ENCODE assay signal across 18 cellular contexts in the genomic region with DNA sequence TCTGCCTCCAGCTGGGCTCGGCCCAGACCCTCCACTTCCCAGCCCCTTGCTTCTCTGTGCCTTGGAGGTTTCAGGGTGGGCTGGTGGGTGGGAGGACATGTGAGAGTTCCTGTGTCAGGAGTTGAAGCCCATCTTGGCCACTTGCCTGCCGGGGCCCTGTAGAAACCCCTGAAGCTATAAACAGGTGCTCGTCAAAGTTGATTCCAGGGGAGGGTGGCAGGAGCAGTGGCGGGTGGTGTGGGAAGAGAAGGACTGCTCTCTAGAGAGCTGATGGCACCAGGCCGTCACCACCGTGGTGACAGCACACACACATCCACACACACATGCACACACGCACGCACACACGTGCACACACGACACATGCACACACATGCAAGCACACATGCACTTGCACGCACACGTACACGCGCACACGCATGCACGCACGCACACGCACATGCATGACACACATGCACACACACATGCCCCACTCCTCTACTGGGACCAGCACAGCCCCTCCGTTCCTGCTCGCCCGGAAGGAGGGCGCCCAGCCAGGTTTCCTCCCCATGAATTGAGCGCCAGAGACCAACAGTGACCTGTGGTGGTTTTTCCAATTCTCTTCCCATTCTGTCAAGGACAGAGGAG. TPM values are rescaled to one million over a fixed set of nuclear protein-coding genes. Genes with fewer than 3 reads are reported as not detected.
DNase-seq lines count a peak whose midpoint lies in the region; ATAC-seq and TF ChIP-seq lines count a peak whose summit lies in the region.
"Had no signal": no experiment of that assay in that cellular context is flagged by ENCODE, and none has a peak within 500 bp of the region (broad histone marks: within the 10 kb centered on the region; RNA-seq: fewer than 3 reads in every experiment).

No MANE protein-coding gene starts in this region.

- WGBS in hepatocyte (ENCODE audit: low lambda C conversion rate, missing lambda C conversion rate), result 91% methylated on average over 16 of the region's 23 CpGs
- WGBS in mesendoderm (ENCODE audit: extremely low coverage, insufficient coverage, low lambda C conversion rate), result no CpG with 5 or more reads among the region's 23 CpGs

- no peaks in the 10 kb centered on the region for H3K9me3 Mint-ChIP-seq in activated CD4-positive, alpha-beta memory T cell treated with anti-CD3 and anti-CD28 coated beads for 36 hours
- H3K9me3 Mint-ChIP-seq in activated CD4-positive, alpha-beta memory T cell treated with anti-CD3 and anti-CD28 coated beads, Interleukin-2, amount 10 ng/mL, durations not matched to agents 7 days and 5 days, result no peaks in the 10 kb centered on the region
- H3K9me3 Mint-ChIP-seq: activated naive CD8-positive, alpha-beta T cell treated with anti-CD3 and anti-CD28 coated beads for 36 hours; activated T-cell treated with anti-CD3 and anti-CD28 coated beads, Interleukin-2, amount 50 U/mL, for 4 hours; stimulated activated effector memory CD8-positive, alpha-beta T cell treated with anti-CD3 and anti-CD28 coated beads, Interleukin-12 subunit alpha, Interleukin-12 subunit beta, amount 100 ng/mL, for 72 hours had no signal

- H3K79me1 ChIP-seq in mesendoderm (ENCODE audit: low read length), result no peaks in the 10 kb centered on the region

- H3K9me3 ChIP-seq in OCI-LY7 (ENCODE audit: low read length) (no peaks in the 10 kb centered on the region), hepatocyte (ENCODE audit: low read depth) (no peaks in the 10 kb centered on the region), thoracic aorta (no peaks in the 10 kb centered on the region)
- H3K9me3 ChIP-seq: pancreas had no signal

- H3K4me3 ChIP-seq in OCI-LY7 (ENCODE audit: low read depth, low read length, poor library complexity, severe bottlenecking) (no peak overlapping the region), hepatocyte (no peak overlapping the region), thoracic aorta (no peak overlapping the region), mesendoderm (ENCODE audit: low read length) (no peak overlapping the region)
- H3K4me3 ChIP-seq: pancreas had no signal

- no peak overlapping the region for H3K23ac ChIP-seq in mesendoderm (ENCODE audit: low read length)

- H2BK120ac ChIP-seq in mesendoderm (ENCODE audit: low read depth, low read length), result no peak overlapping the region

- H3K27me3 Mint-ChIP-seq in activated CD4-positive, alpha-beta memory T cell treated with anti-CD3 and anti-CD28 coated beads for 36 hours, result peaks cover 2% of the 10 kb centered on the region
- no peaks in the 10 kb centered on the region for H3K27me3 Mint-ChIP-seq in activated CD4-positive, alpha-beta memory T cell treated with anti-CD3 and anti-CD28 coated beads, Interleukin-2, amount 10 ng/mL, durations not matched to agents 7 days and 5 days
- H3K27me3 Mint-ChIP-seq: activated naive CD8-positive, alpha-beta T cell treated with anti-CD3 and anti-CD28 coated beads for 36 hours had no signal

- no TSS peak for BruUV-seq in OCI-LY7 (replicated peaks; lab: Mats Ljungman, UMichigan)

- H3K27ac Mint-ChIP-seq in activated CD4-positive, alpha-beta memory T cell treated with anti-CD3 and anti-CD28 coated beads for 36 hours, result peak overlapping the region; percentile 28
- no peak overlapping the region for H3K27ac Mint-ChIP-seq in activated CD4-positive, alpha-beta memory T cell treated with anti-CD3 and anti-CD28 coated beads, Interleukin-2, amount 10 ng/mL, durations not matched to agents 7 days and 5 days
- H3K27ac Mint-ChIP-seq: activated naive CD8-positive, alpha-beta T cell treated with anti-CD3 and anti-CD28 coated beads for 36 hours; stimulated activated effector memory CD8-positive, alpha-beta T cell treated with anti-CD3 and anti-CD28 coated beads, Interleukin-12 subunit alpha, Interleukin-12 subunit beta, amount 100 ng/mL, for 72 hours had no signal

- peaks cover 28% of the 10 kb centered on the region for H3K4me1 ChIP-seq in OCI-LY7 (ENCODE audit: insufficient read depth, low read length, poor library complexity, severe bottlenecking)
- peaks cover 10% of the 10 kb centered on the region for H3K4me1 ChIP-seq in hepatocyte (ENCODE audit: insufficient read depth)
- H3K4me1 ChIP-seq in thoracic aorta (ENCODE audit: control insufficient read depth in 1 of 2, low read depth in 2 of 2), result peaks cover 8 to 14% of the 10 kb centered on the region in 2 donors
- peaks cover 15% of the 10 kb centered on the region for H3K4me1 ChIP-seq in mesendoderm (ENCODE audit: control insufficient read depth, low read depth, low read length)
- H3K4me1 ChIP-seq: pancreas had no signal

- DNase-seq in activated CD4-positive, alpha-beta memory T cell treated with anti-CD3 and anti-CD28 coated beads for 36 hours, result no peak
- DNase-seq in activated CD4-positive, alpha-beta memory T cell treated with anti-CD3 and anti-CD28 coated beads, Interleukin-2, amount 10 ng/mL, durations not matched to agents 7 days and 5 days, result no peak
- DNase-seq in OCI-LY7 (ENCODE audit: low spot score) (no peak), hepatocyte (ENCODE audit: low spot score) (no peak), thoracic aorta (ENCODE audit: low spot score) (no peak), NCI-H2227 treated with DMSO at 0.1 percent for 48 hours (lab: John Stamatoyannopoulos, UW) (no peak), mesendoderm (no peak)
- DNase-seq: activated CD4-positive, alpha-beta T cell treated with anti-CD3 and anti-CD28 coated beads, Interleukin-2, amount 50 U/mL, for 48 hours; activated naive CD8-positive, alpha-beta T cell treated with anti-CD3 and anti-CD28 coated beads for 36 hours; activated T-cell treated with anti-CD3 and anti-CD28 coated beads, Interleukin-2, amount 50 U/mL, for 4 hours; effector CD8-positive, alpha-beta T cell; NCI-H1092 treated with DMSO at 0.1 percent for 48 hours; NCI-H526 treated with DMSO at 0.1 percent for 48 hours; pancreas had no signal

- no peak overlapping the region for H3K9ac ChIP-seq in mesendoderm (ENCODE audit: low read length)
- H3K9ac ChIP-seq: KMS-11 had no signal

- H3K4me2 ChIP-seq in OCI-LY7 (ENCODE audit: low read length) (no peak overlapping the region), hepatocyte (no peak overlapping the region), mesendoderm (ENCODE audit: low read length) (no peak overlapping the region)
- H3K4me2 ChIP-seq: KMS-11 had no signal

- POLR2A ChIA-PET in activated CD4-positive, alpha-beta memory T cell treated with anti-CD3 and anti-CD28 coated beads for 36 hours (lab: Charles Lee), result no interaction called here
- POLR2A ChIA-PET in activated CD4-positive, alpha-beta memory T cell treated with anti-CD3 and anti-CD28 coated beads, Interleukin-2, amount 10 ng/mL, durations not matched to agents 7 days and 5 days (lab: Charles Lee), result no interaction called here
- POLR2A ChIA-PET in OCI-LY7 (lab: Charles Lee), result no interaction called here

- H4K5ac ChIP-seq in mesendoderm (ENCODE audit: low read length), result no peak overlapping the region

- H2BK5ac ChIP-seq in mesendoderm (ENCODE audit: low read length), result no peak overlapping the region

- no peaks in the 10 kb centered on the region for H4K20me1 ChIP-seq in OCI-LY7 (ENCODE audit: insufficient read depth, low read length)
- H4K20me1 ChIP-seq in hepatocyte (ENCODE audit: insufficient read depth, poor library complexity, severe bottlenecking), result no peaks in the 10 kb centered on the region

- no peaks in the 10 kb centered on the region for H3K4me1 Mint-ChIP-seq in activated CD4-positive, alpha-beta memory T cell treated with anti-CD3 and anti-CD28 coated beads for 36 hours (ENCODE audit: low read depth)
- H3K4me1 Mint-ChIP-seq in activated CD4-positive, alpha-beta memory T cell treated with anti-CD3 and anti-CD28 coated beads, Interleukin-2, amount 10 ng/mL, durations not matched to agents 7 days and 5 days, result no peaks in the 10 kb centered on the region

- no peaks in the 10 kb centered on the region for H3K36me3 Mint-ChIP-seq in activated CD4-positive, alpha-beta memory T cell treated with anti-CD3 and anti-CD28 coated beads for 36 hours
- H3K36me3 Mint-ChIP-seq in activated CD4-positive, alpha-beta memory T cell treated with anti-CD3 and anti-CD28 coated beads, Interleukin-2, amount 10 ng/mL, durations not matched to agents 7 days and 5 days (ENCODE audit: low read depth), result no peaks in the 10 kb centered on the region
- H3K36me3 Mint-ChIP-seq: activated naive CD8-positive, alpha-beta T cell treated with anti-CD3 and anti-CD28 coated beads for 36 hours; stimulated activated effector memory CD8-positive, alpha-beta T cell treated with anti-CD3 and anti-CD28 coated beads, Interleukin-12 subunit alpha, Interleukin-12 subunit beta, amount 100 ng/mL, for 72 hours had no signal

- TF ChIP-seq CTCF in OCI-LY7 (conservative IDR thresholded peaks at IDR 0.05; ENCODE audit: low read length), result no peak
- TF ChIP-seq CTCF in hepatocyte (IDR thresholded peaks at IDR 0.05; ENCODE audit: poor library complexity), result no peak
- TF ChIP-seq CTCF in thoracic aorta (IDR thresholded peaks at IDR 0.05), result no peak

- intact Hi-C loops in activated CD4-positive, alpha-beta memory T cell treated with anti-CD3 and anti-CD28 coated beads for 36 hours (cut with micrococcal nuclease), result no loop called here
- intact Hi-C loops in OCI-LY7 (cut with micrococcal nuclease; ENCODE audit: unreplicated experiment), result no loop called here

- H2BK15ac ChIP-seq in mesendoderm (replicated peaks; ENCODE audit: low read depth), result no peak overlapping the region

- ATAC-seq in thoracic aorta (ENCODE audit: insufficient number of reproducible peaks, low FRiP score, low read depth) (no peak), HG03354 (IDR thresholded peaks at IDR 0.05; ENCODE audit: poor library complexity, severe bottlenecking, unreplicated experiment) (no peak)
- ATAC-seq: activated T-cell treated with anti-CD3 and anti-CD28 coated beads, Interleukin-2, amount 50 U/mL, for 4 hours; Panc1; stimulated activated effector memory CD8-positive, alpha-beta T cell treated with anti-CD3 and anti-CD28 coated beads, Interleukin-12 subunit alpha, Interleukin-12 subunit beta, amount 100 ng/mL, for 72 hours had no signal

- H3K27me3 ChIP-seq in hepatocyte, result no peaks in the 10 kb centered on the region
- no peaks in the 10 kb centered on the region for H3K27me3 ChIP-seq in thoracic aorta (replicated peaks; ENCODE audit: insufficient read depth)
- no peaks in the 10 kb centered on the region for H3K27me3 ChIP-seq in mesendoderm (ENCODE audit: insufficient read depth, low read length, poor library complexity)
- H3K27me3 ChIP-seq: pancreas had no signal

- H3K4me3 Mint-ChIP-seq in activated CD4-positive, alpha-beta memory T cell treated with anti-CD3 and anti-CD28 coated beads for 36 hours, result no peak overlapping the region
- H3K4me3 Mint-ChIP-seq in activated CD4-positive, alpha-beta memory T cell treated with anti-CD3 and anti-CD28 coated beads, Interleukin-2, amount 10 ng/mL, durations not matched to agents 7 days and 5 days, result no peak overlapping the region
- H3K4me3 Mint-ChIP-seq: activated naive CD8-positive, alpha-beta T cell treated with anti-CD3 and anti-CD28 coated beads for 36 hours; activated T-cell treated with anti-CD3 and anti-CD28 coated beads, Interleukin-2, amount 50 U/mL, for 4 hours; stimulated activated effector memory CD8-positive, alpha-beta T cell treated with anti-CD3 and anti-CD28 coated beads, Interleukin-12 subunit alpha, Interleukin-12 subunit beta, amount 100 ng/mL, for 72 hours had no signal

- no peak overlapping the region for H3K4ac ChIP-seq in mesendoderm (ENCODE audit: low read depth, low read length)

- CTCF ChIA-PET in activated CD4-positive, alpha-beta memory T cell treated with anti-CD3 and anti-CD28 coated beads for 36 hours (lab: Charles Lee), result no interaction called here
- CTCF ChIA-PET in activated CD4-positive, alpha-beta memory T cell treated with anti-CD3 and anti-CD28 coated beads, Interleukin-2, amount 10 ng/mL, durations not matched to agents 7 days and 5 days (lab: Charles Lee), result no interaction called here
- CTCF ChIA-PET in OCI-LY7 (lab: Charles Lee; ENCODE audit: unreplicated experiment), result no interaction called here

- H4K8ac ChIP-seq in mesendoderm (ENCODE audit: low read depth, low read length), result no peak overlapping the region

- no peaks in the 10 kb centered on the region for H3K79me2 ChIP-seq in OCI-LY7 (ENCODE audit: insufficient read depth, low read depth, low read length)
- no peaks in the 10 kb centered on the region for H3K79me2 ChIP-seq in hepatocyte
- H3K79me2 ChIP-seq in mesendoderm (ENCODE audit: control insufficient read depth, insufficient read depth, low read length), result no peaks in the 10 kb centered on the region

- H3K36me3 ChIP-seq in OCI-LY7 (ENCODE audit: insufficient read depth, low read length), result no peaks in the 10 kb centered on the region
- H3K36me3 ChIP-seq in hepatocyte (replicated peaks; ENCODE audit: insufficient read depth, low read depth), result no peaks in the 10 kb centered on the region
- H3K36me3 ChIP-seq in thoracic aorta, result no peaks in the 10 kb centered on the region
- no peaks in the 10 kb centered on the region for H3K36me3 ChIP-seq in mesendoderm (ENCODE audit: control insufficient read depth, insufficient read depth, low read length)
- H3K36me3 ChIP-seq: pancreas had no signal

- H3K18ac ChIP-seq in mesendoderm (ENCODE audit: low read length), result no peak overlapping the region

- H2AFZ ChIP-seq in OCI-LY7 (ENCODE audit: low read length) (0 out of 2 replicates have a peak overlapping the region, but pooled peaks have one; percentile 74), hepatocyte (no peak overlapping the region)

- H3K27ac ChIP-seq in OCI-LY7 (ENCODE audit: low read depth, low read length, poor library complexity, severe bottlenecking) (no peak overlapping the region), hepatocyte (peak overlapping the region; percentile 82), thoracic aorta (peak overlapping the region; percentile 24 to 70), mesendoderm (ENCODE audit: low read depth, low read length) (no peak overlapping the region)
- H3K27ac ChIP-seq: KMS-11, pancreas had no signal

- H3K56ac ChIP-seq in mesendoderm (ENCODE audit: low read length), result no peak overlapping the region

- no peak overlapping the region for H2AK5ac ChIP-seq in mesendoderm (ENCODE audit: low read length)

- H3K9me2 ChIP-seq in OCI-LY7 (ENCODE audit: insufficient read depth, low read length) (no peaks in the 10 kb centered on the region), hepatocyte (replicated peaks; ENCODE audit: insufficient read depth) (no peaks in the 10 kb centered on the region)

RNA-seq across cellular contexts. Expression of gene CGNL1, which starts 56.3 kb away (rescaled TPM):
- not detected for total RNA-seq in activated CD4-positive, alpha-beta memory T cell treated with anti-CD3 and anti-CD28 coated beads for 36 hours
- not detected for total RNA-seq in activated CD4-positive, alpha-beta memory T cell treated with anti-CD3 and anti-CD28 coated beads, Interleukin-2, amount 10 ng/mL, durations not matched to agents 7 days and 5 days
- not detected in 2 replicates for total RNA-seq in OCI-LY7 (2014; rRNA removed; shearing (Covaris generic))
- 0.04 TPM in 1 of 2 replicates, not detected in the other for total RNA-seq in OCI-LY7 (2022)
- 13.1 and 13.7 TPM in 2 replicates for total RNA-seq in hepatocyte
- polyA plus RNA-seq in hepatocyte, result 9.8 and 11.4 TPM in 2 replicates
- total RNA-seq in thoracic aorta, result 10 to 100 TPM; 11.8 to 33.5 TPM
- 8.1 TPM for polyA plus RNA-seq in mesendoderm (2013, experiment 1 of 2)
- 8.8 TPM for polyA plus RNA-seq in mesendoderm (2013, experiment 2 of 2)
- total RNA-seq: activated naive CD8-positive, alpha-beta T cell treated with anti-CD3 and anti-CD28 coated beads for 36 hours had no signal

Comparison
In these comparisons a context has a peak if more than half of its experiments do, and no peak if none do; other contexts are left out.
1. H3K27ac ChIP-seq: peak in hepatocyte (single experiment) and thoracic aorta (2 of 2); none in OCI-LY7 (single experiment) and mesendoderm (single experiment).
2. RNA of gene CGNL1, which starts 56.3 kb away (total RNA-seq): 11.8 to 33.5 TPM in thoracic aorta and 13.1 to 13.7 TPM in hepatocyte; 0.04 TPM in OCI-LY7, not detected in activated CD4-positive, alpha-beta memory T cell treated with anti-CD3 and anti-CD28 coated beads for 36 hours and not detected in activated CD4-positive, alpha-beta memory T cell treated with anti-CD3 and anti-CD28 coated beads, Interleukin-2, amount 10 ng/mL, durations not matched to agents 7 days and 5 days; every median in the first group is over 10 times any median in the second.